ENCODE assay signal across 8 cellular contexts in genomic region chr12:42143401-42144173, GRCh38. TPM values are rescaled to one million over a fixed set of nuclear protein-coding genes. Genes with fewer than 3 reads are reported as not detected.
DNase-seq lines count a peak whose midpoint lies in the region; ATAC-seq and TF ChIP-seq lines count a peak whose summit lies in the region.

No MANE protein-coding gene starts in this region.

- WGBS in trophoblast cell (ENCODE audit: extremely low coverage, insufficient coverage, insufficient read length) = no CpG with 5 or more reads among the region's 14 CpGs

- H4K8ac ChIP-seq in trophoblast cell (ENCODE audit: low read depth, low read length) = no peak overlapping the region

- no peaks in the 10 kb centered on the region for H3K27me3 Mint-ChIP-seq in T-helper 17 cell

- TF ChIP-seq CTCF in fibroblast of the aortic adventitia (IDR thresholded peaks at IDR 0.05; ENCODE audit: insufficient read depth, low read length) = no peak

- no peak overlapping the region for H2AK5ac ChIP-seq in trophoblast cell (ENCODE audit: low read length)

- no peak overlapping the region for H2BK12ac ChIP-seq in trophoblast cell (ENCODE audit: low read length)

- peaks cover 36% of the 10 kb centered on the region for H3K4me1 Mint-ChIP-seq in T-helper 17 cell

- H3K4ac ChIP-seq in trophoblast cell (ENCODE audit: low read depth, low read length) = peak overlapping the region; percentile 4

- peak overlapping the region; percentile 98 for H3K4me3 Mint-ChIP-seq in T-helper 17 cell

- H3K9me3 ChIP-seq in T-helper 17 cell (ENCODE audit: control insufficient read depth, low read length, poor library complexity, severe bottlenecking) (no peaks in the 10 kb centered on the region), trophoblast cell (ENCODE audit: insufficient read depth, low read depth, low read length) (no peaks in the 10 kb centered on the region)

- no peak overlapping the region for H3K23ac ChIP-seq in trophoblast cell (ENCODE audit: low read length)

- H3K27ac ChIP-seq in trophoblast cell (ENCODE audit: low read depth, low read length) = peak overlapping the region; percentile 81

- H3K79me1 ChIP-seq in trophoblast cell (ENCODE audit: low read length) = peaks cover 7% of the 10 kb centered on the region

- H3K18ac ChIP-seq in trophoblast cell (ENCODE audit: low read length) = no peak overlapping the region

- ATAC-seq in HG03342 (IDR thresholded peaks at IDR 0.05; ENCODE audit: unreplicated experiment) = peak; percentile 0
- no peak for ATAC-seq in T-helper 17 cell

- peak overlapping the region; percentile 90 for H3K27ac Mint-ChIP-seq in T-helper 17 cell

- H3K14ac ChIP-seq in trophoblast cell (ENCODE audit: low read length) = no peak overlapping the region

- peaks cover 6% of the 10 kb centered on the region for H3K79me2 ChIP-seq in trophoblast cell (ENCODE audit: control insufficient read depth, insufficient read depth, low read length, poor library complexity)

- DNase-seq in NCI-H2171 treated with DMSO at 0.1 percent for 48 hours (lab: John Stamatoyannopoulos, UW) (peak; percentile 44), NCI-H2171 (lab: John Stamatoyannopoulos, UW) (no peak), T-helper 17 cell (no peak), fibroblast of the aortic adventitia (ENCODE audit: low read depth) (peak; percentile 45), trophoblast cell (peak in 1 of 2 donors; percentile 36), islet precursor cell (no peak), mesenteric fat pad (ENCODE audit: low spot score) (no peak)

- H3K36me3 ChIP-seq in trophoblast cell (ENCODE audit: control insufficient read depth in 1 of 2, insufficient read depth in 2 of 2, low read length in 2 of 2) = no peaks in the 10 kb centered on the region

- peaks cover 0 to 5% of the 10 kb centered on the region in 2 experiments for H3K4me1 ChIP-seq in trophoblast cell (ENCODE audit: control insufficient read depth in 1 of 2, insufficient read depth in 2 of 2, low read length in 2 of 2)

- H4K91ac ChIP-seq in trophoblast cell (ENCODE audit: low read depth, low read length) = peak overlapping the region; percentile 58

- H3K9ac ChIP-seq in trophoblast cell (ENCODE audit: low read length) = peak overlapping the region; percentile 64

- H2BK120ac ChIP-seq in trophoblast cell (ENCODE audit: insufficient read depth, low read length, poor library complexity) = no peak overlapping the region

- H3K4me3 ChIP-seq in fibroblast of the aortic adventitia (ENCODE audit: low read depth, low read length) (peak overlapping the region; percentile 77), trophoblast cell (ENCODE audit: low read depth, low read length) (peak overlapping the region; percentile 97)

- no peaks in the 10 kb centered on the region for H3K27me3 ChIP-seq in trophoblast cell (ENCODE audit: insufficient read depth, low read length)

- no peaks in the 10 kb centered on the region for H3K36me3 Mint-ChIP-seq in T-helper 17 cell (ENCODE audit: low read depth)

- no peak overlapping the region for H2BK5ac ChIP-seq in trophoblast cell (ENCODE audit: low read depth, low read length, poor library complexity)

- no peak overlapping the region for H4K12ac ChIP-seq in trophoblast cell (ENCODE audit: low read depth, low read length)

- H3K4me2 ChIP-seq in trophoblast cell (ENCODE audit: low read length) = peak overlapping the region; percentile 70

- no peak overlapping the region for H2AFZ ChIP-seq in trophoblast cell (ENCODE audit: insufficient read depth, low read length, poor library complexity)

RNA-seq across cellular contexts. Expression of gene GXYLT1, which starts 1.1 kb away (rescaled TPM):
- total RNA-seq in T-helper 17 cell (1 to 10 TPM; 5.8 to 7.7 TPM), fibroblast of the aortic adventitia (ENCODE audit: low replicate concordance) (6.1 and 9.8 TPM in 2 replicates), mesenteric fat pad (12.1 TPM)
- 10.9 and 11.5 TPM in 2 replicates for polyA plus RNA-seq in trophoblast cell (2013)

Comparison
In these comparisons a context has a peak if more than half of its experiments do, and no peak if none do; other contexts are left out.
1. DNase-seq: peak in NCI-H2171 treated with DMSO at 0.1 percent for 48 hours (single experiment) and fibroblast of the aortic adventitia (single experiment); none in NCI-H2171 (single experiment), T-helper 17 cell (0 of 3), islet precursor cell (single experiment) and mesenteric fat pad (single experiment).